Comparison of ENCODE assay signal across 20 cellular contexts in the genomic region with DNA sequence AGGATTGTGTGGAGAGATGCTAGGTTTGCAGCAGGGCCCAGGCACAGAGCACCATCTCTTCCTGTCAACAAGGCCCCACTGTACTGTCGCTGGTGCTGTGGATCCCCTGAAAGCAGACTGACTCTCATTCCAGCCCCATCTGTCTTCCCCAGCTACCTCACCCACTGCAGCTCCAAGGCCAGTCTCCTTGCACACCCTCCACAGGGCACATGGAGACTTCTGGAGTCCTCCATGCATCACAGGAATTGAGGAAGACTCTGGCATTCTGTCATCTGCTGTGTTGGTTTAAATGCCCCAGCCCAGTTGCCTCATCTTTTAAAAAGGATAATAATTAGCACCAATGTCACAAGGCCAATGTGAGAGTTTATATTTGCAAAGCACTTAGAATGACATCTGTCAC.
"Had no signal": no experiment of that assay in that cellular context is flagged by ENCODE, and none has a peak within 500 bp of the region (broad histone marks: within the 10 kb centered on the region; RNA-seq: fewer than 3 reads in every experiment).

No MANE protein-coding gene starts in this region.

- H3K27ac Mint-ChIP-seq: activated B cell treated with CpG ODN at 0.5 μM for 24 hours had no signal

- H3K27me3 Mint-ChIP-seq: activated B cell treated with CpG ODN at 0.5 μM for 24 hours had no signal

- DNase-seq: activated B cell treated with CpG ODN at 0.5 μM for 24 hours; activated CD4-positive, alpha-beta T cell treated with anti-CD3 and anti-CD28 coated beads for 1 hour; activated CD4-positive, alpha-beta T cell treated with anti-CD3 and anti-CD28 coated beads, Interleukin-2, amount 10 ng/mL, durations not matched to agents 7 days and 5 days; activated gamma-delta T cell treated with Interleukin-2 at 50 U/mL for 16 hours; activated naive CD4-positive, alpha-beta T cell treated with anti-CD3 and anti-CD28 coated beads, Interleukin-2, amount 50 U/mL, for 16 hours; activated T-cell treated with anti-CD3 and anti-CD28 coated beads for 4 hours; activated T-cell treated with anti-CD3 and anti-CD28 coated beads, Interleukin-2, amount 50 U/mL, for 48 hours; amygdala; brain microvascular endothelial cell; Kasumi-1; NCI-H1048; NCI-H146; NCI-H2029; NCI-H2107; NCI-H510A treated with DMSO at 0.1 percent for 48 hours; NCI-H748 treated with DMSO at 0.1 percent for 48 hours; SIG-M5; T-helper 2 cell; T1000 had no signal

- H3K4me3 Mint-ChIP-seq: activated B cell treated with CpG ODN at 0.5 μM for 24 hours had no signal

- ATAC-seq: K562 had no signal
